8 cellular contexts compared by ENCODE assay signal in the genomic region with DNA sequence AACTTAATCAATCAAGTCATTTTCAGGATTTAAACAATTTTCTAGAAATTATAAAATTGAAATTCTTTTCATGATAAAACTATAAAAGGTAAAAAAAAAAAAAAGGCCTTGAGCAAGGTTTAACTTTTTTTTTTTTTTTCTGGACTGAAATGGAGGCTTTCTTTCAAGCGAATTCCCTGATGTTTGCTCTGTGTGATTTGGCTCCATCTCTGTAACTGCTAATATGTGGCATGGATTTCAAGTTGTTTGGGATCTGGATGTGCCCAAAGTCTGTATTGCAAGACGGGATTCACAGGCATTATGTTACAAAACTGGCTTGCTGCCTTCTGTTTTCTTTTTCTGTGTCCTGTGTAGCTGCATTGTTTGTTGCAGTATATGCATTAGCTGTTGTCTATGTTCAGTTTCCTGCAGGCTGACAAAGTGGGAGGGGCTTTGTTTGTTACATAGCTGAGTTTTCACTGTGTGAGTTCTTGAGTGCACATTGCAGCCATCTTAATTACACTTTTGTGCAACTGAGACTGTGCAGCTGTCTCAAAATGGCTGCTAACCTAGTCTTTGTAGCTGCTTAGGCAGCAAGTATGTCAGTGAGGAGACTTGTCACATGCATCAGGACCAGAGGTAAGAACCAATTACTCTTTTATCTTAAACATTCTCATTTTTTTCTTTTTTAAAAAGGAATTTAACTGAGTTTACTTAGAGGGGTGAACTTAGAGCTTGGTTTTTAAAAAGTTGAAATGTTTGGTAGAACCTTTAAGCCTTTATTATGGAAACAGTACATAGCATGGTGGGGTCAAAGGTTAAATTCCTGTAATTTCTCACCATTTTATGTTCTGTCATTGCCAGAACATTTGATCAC. TPM values are rescaled to one million over a fixed set of nuclear protein-coding genes. Genes with fewer than 3 reads are reported as not detected.
DNase-seq lines count a peak whose midpoint lies in the region; ATAC-seq and TF ChIP-seq lines count a peak whose summit lies in the region.

No MANE protein-coding gene starts in this region.

- H3K9me3 ChIP-seq in ectodermal cell (ENCODE audit: control insufficient read depth, low read length) = no peaks in the 10 kb centered on the region
- peaks cover 10% of the 10 kb centered on the region for H3K9me3 ChIP-seq in lower lobe of right lung

- peak; percentile 93 to 94 for DNase-seq in AML-193 (lab: John Stamatoyannopoulos, UW)
- DNase-seq in NCI-H2107 treated with DMSO at 0.1 percent for 48 hours (lab: John Stamatoyannopoulos, UW; ENCODE audit: unreplicated experiment) = peak; percentile 69
- DNase-seq in activated CD4-positive, alpha-beta T cell treated with anti-CD3 and anti-CD28 coated beads for 1 hour = peak; percentile 24
- no peak for DNase-seq in lower lobe of right lung
- DNase-seq in stimulated activated CD8-positive, alpha-beta memory T cell treated with anti-CD3 and anti-CD28 coated beads, Interleukin-4, amount 100 ng/mL, for 48 hours = peak; percentile 61

- H3K27me3 ChIP-seq in ectodermal cell (ENCODE audit: control insufficient read depth, insufficient read depth, low read length, poor library complexity, severe bottlenecking) (no peaks in the 10 kb centered on the region), lower lobe of right lung (ENCODE audit: low read depth) (no peaks in the 10 kb centered on the region)

- H3K4me3 ChIP-seq in ectodermal cell (ENCODE audit: insufficient read depth, low read depth, low read length) = peak overlapping the region; percentile 16
- peak overlapping the region; percentile 25 for H3K4me3 ChIP-seq in lower lobe of right lung

- H3K4me1 ChIP-seq in ectodermal cell (ENCODE audit: control insufficient read depth, insufficient read depth, low read length) (peaks cover 14% of the 10 kb centered on the region), lower lobe of right lung (peaks cover 25% of the 10 kb centered on the region)

- intact Hi-C loops in lower lobe of right lung (cut with DNase I) = no loop called here

- ATAC-seq in GM18868 (IDR thresholded peaks at IDR 0.05; ENCODE audit: unreplicated experiment) (peak; percentile 92), HG03064 (IDR thresholded peaks at IDR 0.05; ENCODE audit: low read depth, unreplicated experiment) (peak; percentile 85), lower lobe of right lung (peak; percentile 90)

- peak overlapping the region; percentile 97 for H3K27ac ChIP-seq in ectodermal cell (ENCODE audit: insufficient read depth, low read depth, low read length, poor library complexity, severe bottlenecking)
- peak overlapping the region; percentile 31 for H3K27ac ChIP-seq in lower lobe of right lung

- TF ChIP-seq CTCF in lower lobe of right lung (IDR thresholded peaks at IDR 0.05) = no peak

- H3K36me3 ChIP-seq in ectodermal cell (ENCODE audit: control insufficient read depth, insufficient read depth, low read length) = peaks cover 6% of the 10 kb centered on the region
- peaks cover 4% of the 10 kb centered on the region for H3K36me3 ChIP-seq in lower lobe of right lung

- WGBS in ectodermal cell, 2 experiments = 1 to 2% methylated on average over 2 of the region's 2 CpGs

RNA-seq across cellular contexts. Expression of gene ATF7IP, which starts 19.5 kb away (rescaled TPM):
- polyA plus RNA-seq in ectodermal cell (2013, experiment 1 of 4) = 101 TPM
- polyA plus RNA-seq in ectodermal cell (2013, experiment 2 of 4) = 115 TPM
- 70.1 TPM for polyA plus RNA-seq in ectodermal cell (2013, experiment 3 of 4)
- polyA plus RNA-seq in ectodermal cell (2013, experiment 4 of 4) = 86.9 TPM
- total RNA-seq in lower lobe of right lung = 76.9 TPM
